Comparison of ENCODE assay signal across 9 cellular contexts in the genomic region with DNA sequence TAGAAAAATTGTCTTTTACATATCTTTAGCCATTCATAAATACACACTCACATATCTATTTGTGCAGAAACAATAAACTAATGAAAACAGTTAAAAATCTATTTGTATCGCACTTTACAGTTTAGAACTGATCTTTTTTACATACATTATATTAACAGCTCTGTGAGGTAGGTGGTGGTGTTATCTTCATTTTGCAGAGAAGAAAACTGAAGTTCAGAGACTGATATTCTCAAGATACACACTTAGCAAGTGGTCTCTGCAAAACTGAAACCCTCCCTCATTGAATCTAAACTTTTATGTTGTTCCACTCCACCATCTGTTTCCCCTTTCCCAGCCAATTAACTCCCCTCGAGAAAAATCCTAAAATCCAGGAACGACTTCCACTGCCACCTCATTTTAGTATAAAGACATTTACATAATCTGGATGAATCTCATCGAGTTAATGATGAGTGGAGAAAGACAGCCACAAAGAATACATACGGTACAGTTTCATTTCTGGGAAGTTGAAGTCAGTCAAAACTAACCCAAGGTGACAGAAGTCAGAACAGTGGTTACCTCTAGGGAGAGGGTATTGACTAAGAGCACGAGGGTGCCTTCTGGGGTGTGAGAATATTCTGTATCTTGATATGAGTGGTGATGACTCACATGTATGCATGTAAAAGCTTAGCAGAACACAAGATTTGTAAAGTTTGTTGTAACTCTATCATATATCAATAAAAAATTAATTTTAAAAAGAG.
DNase-seq lines count a peak whose midpoint lies in the region; ATAC-seq and TF ChIP-seq lines count a peak whose summit lies in the region.
"Had no signal": no experiment of that assay in that cellular context is flagged by ENCODE, and none has a peak within 500 bp of the region (broad histone marks: within the 10 kb centered on the region; RNA-seq: fewer than 3 reads in every experiment).

No MANE protein-coding gene starts in this region.

- peaks cover 7 to 8% of the 10 kb centered on the region in 2 donors for H3K9me3 Mint-ChIP-seq in effector memory CD8-positive, alpha-beta T cell

- peak; percentile 96 for ATAC-seq in GM19438 (IDR thresholded peaks at IDR 0.05; ENCODE audit: low read depth, unreplicated experiment)
- peak; percentile 91 for ATAC-seq in HG03108 (IDR thresholded peaks at IDR 0.05; ENCODE audit: unreplicated experiment)
- ATAC-seq in effector memory CD8-positive, alpha-beta T cell (replicated peaks) = no peak

- H3K9me2 ChIP-seq in Karpas-422 (replicated peaks; ENCODE audit: insufficient read depth, low read length) = no peaks in the 10 kb centered on the region

- H2AFZ ChIP-seq in Karpas-422 (ENCODE audit: low read length) = no peak overlapping the region
- H2AFZ ChIP-seq: PC-9 had no signal

- H3K4me1 Mint-ChIP-seq in effector memory CD8-positive, alpha-beta T cell (ENCODE audit: low read depth in 2 of 2) = no peaks in the 10 kb centered on the region

- no peaks in the 10 kb centered on the region for H3K27me3 ChIP-seq in brain microvascular endothelial cell (replicated peaks)
- H3K27me3 ChIP-seq in Karpas-422 (ENCODE audit: low read length) = no peaks in the 10 kb centered on the region

- no peak overlapping the region for H3K27ac Mint-ChIP-seq in effector memory CD8-positive, alpha-beta T cell

- H3K79me2 ChIP-seq in Karpas-422 (ENCODE audit: low read length) = no peaks in the 10 kb centered on the region

- no peak for TF ChIP-seq CTCF in GM13977 (IDR thresholded peaks at IDR 0.05; ENCODE audit: extremely low read depth, insufficient read depth, missing control alignments)
- TF ChIP-seq CTCF in brain microvascular endothelial cell (IDR thresholded peaks at IDR 0.05; ENCODE audit: low read depth, low read length, missing control alignments) = no peak

- H3K4me1 ChIP-seq in Karpas-422 (ENCODE audit: low read length) = no peaks in the 10 kb centered on the region

- peak overlapping the region in 1 of 2 donors; percentile 2 for H3K4me3 Mint-ChIP-seq in effector memory CD8-positive, alpha-beta T cell

- H4K20me1 ChIP-seq in Karpas-422 (ENCODE audit: insufficient read depth, low read depth, low read length) = no peaks in the 10 kb centered on the region

- DNase-seq in GM13977 (ENCODE audit: low spot score) (peak; percentile 15), brain microvascular endothelial cell (peak; percentile 63), LoVo (ENCODE audit: low spot score) (no peak), NCI-H146 treated with DMSO at 0.1 percent for 48 hours (lab: John Stamatoyannopoulos, UW; ENCODE audit: unreplicated experiment) (no peak), Karpas-422 (no peak)
- no peak for DNase-seq in effector memory CD8-positive, alpha-beta T cell

- no peaks in the 10 kb centered on the region for H3K27me3 Mint-ChIP-seq in effector memory CD8-positive, alpha-beta T cell

- H3K4me3 ChIP-seq in brain microvascular endothelial cell (ENCODE audit: low read depth, low read length) = no peak overlapping the region
- no peak overlapping the region for H3K4me3 ChIP-seq in Karpas-422 (ENCODE audit: low read length)
- H3K4me3 ChIP-seq: PC-9 had no signal

- H3K9me3 ChIP-seq in Karpas-422 (ENCODE audit: low read length) = no peaks in the 10 kb centered on the region

- no peak overlapping the region for H3K27ac ChIP-seq in brain microvascular endothelial cell
- H3K27ac ChIP-seq in Karpas-422 (ENCODE audit: low read length) = no peak overlapping the region
- H3K27ac ChIP-seq: PC-9 had no signal

- no peaks in the 10 kb centered on the region for H3K36me3 Mint-ChIP-seq in effector memory CD8-positive, alpha-beta T cell (ENCODE audit: insufficient read depth)

- in situ Hi-C loops in GM13977 (cut with MboI; ENCODE audit: low pct_unique_long_range_greater_than_20kb, low sequenced_read_pairs, unreplicated experiment) (no loop called here), brain microvascular endothelial cell (cut with HindIII; ENCODE audit: low pct_ligation_motif_present, low sequenced_read_pairs) (no loop called here)

- no peak overlapping the region for H3K9ac ChIP-seq in Karpas-422 (ENCODE audit: low read length)

- H3K36me3 ChIP-seq in brain microvascular endothelial cell (replicated peaks) = no peaks in the 10 kb centered on the region
- H3K36me3 ChIP-seq in Karpas-422 (ENCODE audit: insufficient read depth, low read length) = no peaks in the 10 kb centered on the region

- H3K4me2 ChIP-seq in Karpas-422 (ENCODE audit: low read depth, low read length, poor library complexity, severe bottlenecking) = no peak overlapping the region

Comparison
In these comparisons a context has a peak if more than half of its experiments do, and no peak if none do; other contexts are left out.
1. DNase-seq: peak in GM13977 (single experiment) and brain microvascular endothelial cell (single experiment); none in LoVo (single experiment), NCI-H146 treated with DMSO at 0.1 percent for 48 hours (single experiment), Karpas-422 (single experiment) and effector memory CD8-positive, alpha-beta T cell (0 of 3).